Comparison of ENCODE assay signal across 8 cellular contexts in genomic region chr9:15211160-15211993, GRCh38.
DNase-seq lines count a peak whose midpoint lies in the region; ATAC-seq and TF ChIP-seq lines count a peak whose summit lies in the region.

No MANE protein-coding gene starts in this region.

- DNase-seq in Caki2 (ENCODE audit: low read depth) (peak; percentile 59), RKO (ENCODE audit: low spot score) (peak; percentile 71), globus pallidus (ENCODE audit: low spot score) (peak; percentile 66), pons (ENCODE audit: low spot score) (peak; percentile 78)
- peak in 3 of 4 experiments; percentile 7 to 16 (median 8) for DNase-seq in activated naive CD4-positive, alpha-beta T cell (lab: John Stamatoyannopoulos, UW)

- in situ Hi-C loops in Caki2 (cut with HindIII; ENCODE audit: low pct_unique_long_range_greater_than_20kb, low sequenced_read_pairs): no loop called here

- ATAC-seq in GM19467 (IDR thresholded peaks at IDR 0.05; ENCODE audit: unreplicated experiment) (peak; percentile 67), HG03378 (IDR thresholded peaks at IDR 0.05; ENCODE audit: unreplicated experiment) (no peak)

- TF ChIP-seq RAD21 in Ishikawa (IDR thresholded peaks at IDR 0.05; ENCODE audit: low read depth): peak; percentile 83

- no peak for TF ChIP-seq EP300 in Ishikawa (IDR thresholded peaks at IDR 0.05; ENCODE audit: borderline replicate concordance)

TF ChIP-seq in Ishikawa, 13 proteins besides CTCF, POLR2A, EP300 and RAD21:
- no peak for TF ChIP-seq TEAD4 (IDR thresholded peaks at IDR 0.05)
- TF ChIP-seq TAF1 (IDR thresholded peaks at IDR 0.05; ENCODE audit: low read depth): no peak
- TF ChIP-seq USF1 (IDR thresholded peaks at IDR 0.05): no peak

Comparison
In these comparisons a context has a peak if more than half of its experiments do, and no peak if none do; other contexts are left out.
1. DNase-seq: peak in every context shown above with its lines; median percentile 78 in pons; 71 in RKO; 66 in globus pallidus; 59 in Caki2; 8 in activated naive CD4-positive, alpha-beta T cell.